Comparison of ENCODE assay signal across 20 cellular contexts in genomic region chr2:237306083-237306786, GRCh38.
A peak's percentile ranks its signal among the peaks of the same experiment; 100 is the strongest.
DNase-seq lines count a peak whose midpoint lies in the region; ATAC-seq and TF ChIP-seq lines count a peak whose summit lies in the region.
"Had no signal": no experiment of that assay in that cellular context is flagged by ENCODE, and none has a peak within 500 bp of the region (broad histone marks: within the 10 kb centered on the region; RNA-seq: fewer than 3 reads in every experiment).

No MANE protein-coding gene starts in this region.

- TF ChIP-seq CTCF in RWPE1 (conservative IDR thresholded peaks at IDR 0.05; ENCODE audit: low read depth): no peak

- H3K27ac ChIP-seq in RWPE1: peak overlapping the region; percentile 20; the same call in 1 of the 2 replicates
- H3K27ac ChIP-seq: foreskin keratinocyte, right lobe of liver, SJCRH30 had no signal

- ATAC-seq in HG03378 (IDR thresholded peaks at IDR 0.05; ENCODE audit: unreplicated experiment): no peak
- no peak for ATAC-seq in HG03565 (IDR thresholded peaks at IDR 0.05; ENCODE audit: unreplicated experiment)
- ATAC-seq: activated CD8-positive, alpha-beta memory T cell treated with anti-CD3 and anti-CD28 coated beads, Interleukin-2, amount 10 ng/mL, durations not matched to agents 7 days and 5 days; foreskin keratinocyte; left lobe of liver; right lobe of liver had no signal

- POLR2A ChIA-PET in RWPE1 (lab: Yijun Ruan, JAX; ENCODE audit: low non-redundant PET): no interaction called here

- DNase-seq in ELR (ENCODE audit: low read depth): peak; percentile 87
- no peak for DNase-seq in RWPE1 (ENCODE audit: low spot score)
- DNase-seq in fibroblast of gingiva (ENCODE audit: low read depth): peak; percentile 43
- DNase-seq in renal cortical epithelial cell (ENCODE audit: low read depth): peak; percentile 32
- no peak for DNase-seq in iPS-NIHi11 (ENCODE audit: low spot score)
- DNase-seq in mesenteric fat pad (ENCODE audit: low spot score): no peak
- DNase-seq: activated CD8-positive, alpha-beta memory T cell treated with anti-CD3 and anti-CD28 coated beads, Interleukin-2, amount 10 ng/mL, durations not matched to agents 7 days and 5 days; activated effector memory CD4-positive, alpha-beta T cell treated with Interleukin-2 at 50 U/mL for 16 hours; DMS79 treated with DMSO at 0.1 percent for 48 hours; foreskin keratinocyte; NCI-H1105 treated with DMSO at 0.1 percent for 48 hours; NCI-H2107; NCI-H526 treated with DMSO at 0.1 percent for 48 hours; occipital lobe; right lobe of liver; SJCRH30; stimulated activated CD4-positive, alpha-beta T cell treated with anti-CD3 and anti-CD28 coated beads, Interleukin-2, amount 100 ng/mL, for 24 hours had no signal

- CTCF ChIA-PET in RWPE1 (lab: Yijun Ruan, JAX): no interaction called here

Comparison
In these comparisons a context has a peak if more than half of its experiments do, and no peak if none do; other contexts are left out.
1. DNase-seq: peak in ELR (single experiment), fibroblast of gingiva (single experiment) and renal cortical epithelial cell (single experiment); none in RWPE1 (single experiment), iPS-NIHi11 (single experiment) and mesenteric fat pad (single experiment).